15 cellular contexts compared by ENCODE assay signal in genomic region chr1:209830722-209831121, GRCh38.
"Had no signal": no experiment of that assay in that cellular context is flagged by ENCODE, and none has a peak within 500 bp of the region (broad histone marks: within the 10 kb centered on the region; RNA-seq: fewer than 3 reads in every experiment).

No MANE protein-coding gene starts in this region.

- ATAC-seq: activated CD8-positive, alpha-beta T cell treated with anti-CD3 and anti-CD28 coated beads, Interleukin-2, amount 10 ng/mL, durations not matched to agents 7 days and 5 days; stimulated activated effector memory CD8-positive, alpha-beta T cell treated with anti-CD3 and anti-CD28 coated beads, Interleukin-12 subunit alpha, Interleukin-12 subunit beta, amount 100 ng/mL, for 72 hours had no signal

- H3K9me3 ChIP-seq: adrenal gland, transverse colon had no signal

- H3K4me3 ChIP-seq: adrenal gland, coronary artery, smooth muscle cell, transverse colon had no signal

- H3K27ac Mint-ChIP-seq: activated CD8-positive, alpha-beta T cell treated with anti-CD3 and anti-CD28 coated beads, Interleukin-2, amount 10 ng/mL, durations not matched to agents 7 days and 5 days; stimulated activated effector memory CD8-positive, alpha-beta T cell treated with anti-CD3 and anti-CD28 coated beads, Interleukin-12 subunit alpha, Interleukin-12 subunit beta, amount 100 ng/mL, for 72 hours had no signal

- DNase-seq: activated CD4-positive, alpha-beta T cell treated with anti-CD3 and anti-CD28 coated beads for 1 hour; activated CD8-positive, alpha-beta T cell treated with anti-CD3 and anti-CD28 coated beads, Interleukin-2, amount 10 ng/mL, durations not matched to agents 7 days and 5 days; activated gamma-delta T cell treated with Interleukin-2 at 50 U/mL for 16 hours; adrenal gland; central memory CD4-positive, alpha-beta T cell; effector CD8-positive, alpha-beta T cell; posterior cingulate gyrus; SIG-M5; substantia nigra; SW 1271; T1000; transverse colon had no signal

- H3K9me3 Mint-ChIP-seq: stimulated activated effector memory CD8-positive, alpha-beta T cell treated with anti-CD3 and anti-CD28 coated beads, Interleukin-12 subunit alpha, Interleukin-12 subunit beta, amount 100 ng/mL, for 72 hours had no signal

- H3K27ac ChIP-seq: adrenal gland, coronary artery, transverse colon had no signal
